14 cellular contexts compared by ENCODE assay signal in the genomic region with DNA sequence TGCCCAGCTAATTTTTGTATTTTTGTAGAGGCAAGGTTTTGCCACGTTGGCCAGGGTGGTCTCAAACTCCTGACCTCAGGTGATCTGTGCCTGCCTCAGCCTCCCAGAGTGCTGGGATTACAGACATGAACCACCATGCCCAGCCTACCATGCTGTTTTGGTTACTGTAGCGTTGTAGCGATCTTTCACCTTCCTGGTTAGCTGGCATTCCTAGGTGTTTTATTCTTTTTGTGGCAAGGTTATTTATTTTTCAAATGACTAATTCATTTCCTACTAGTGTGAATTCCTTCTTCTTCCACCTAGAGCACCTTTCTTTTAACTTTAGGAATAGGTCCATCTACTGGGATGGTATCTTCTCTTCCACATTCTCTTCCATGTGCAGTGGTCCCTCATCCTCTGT. TPM values are rescaled to one million over a fixed set of nuclear protein-coding genes. Genes with fewer than 3 reads are reported as not detected.
DNase-seq lines count a peak whose midpoint lies in the region; ATAC-seq and TF ChIP-seq lines count a peak whose summit lies in the region.
"Had no signal": no experiment of that assay in that cellular context is flagged by ENCODE, and none has a peak within 500 bp of the region (broad histone marks: within the 10 kb centered on the region; RNA-seq: fewer than 3 reads in every experiment).

No MANE protein-coding gene starts in this region.

- H3K27me3 ChIP-seq in mammary epithelial cell (ENCODE audit: insufficient read depth, low read length): no peaks in the 10 kb centered on the region
- no peaks in the 10 kb centered on the region for H3K27me3 ChIP-seq in kidney epithelial cell (ENCODE audit: control insufficient read depth, insufficient read depth, low read length)

- no peaks in the 10 kb centered on the region for H3K27me3 Mint-ChIP-seq in MCF 10A (ENCODE audit: insufficient read depth, unreplicated experiment)

- no peak overlapping the region for H3K27ac Mint-ChIP-seq in MCF 10A (ENCODE audit: low read depth, unreplicated experiment)
- H3K27ac Mint-ChIP-seq: CD14-positive monocyte had no signal

- no TSS peak for BruUV-seq in mammary epithelial cell (replicated peaks; lab: Mats Ljungman, UMichigan)
- BruUV-seq in MCF 10A (replicated peaks; lab: Mats Ljungman, UMichigan): no TSS peak

- DNase-seq in mammary epithelial cell (peak; percentile 24), MCF 10A (ENCODE audit: unreplicated experiment) (no peak), epithelial cell of esophagus (ENCODE audit: low read depth) (peak; percentile 50), kidney epithelial cell (ENCODE audit: low read depth) (peak; percentile 4), NCI-H2171 (lab: John Stamatoyannopoulos, UW) (no peak), NCI-H2081 treated with DMSO at 0.1 percent for 48 hours (lab: John Stamatoyannopoulos, UW) (no peak)
- DNase-seq: Caco-2; CD8-positive, alpha-beta T cell; GOT3 had no signal

- no peaks in the 10 kb centered on the region for H3K36me3 Mint-ChIP-seq in MCF 10A (ENCODE audit: insufficient read depth, unreplicated experiment)

- H3K9me3 ChIP-seq in mammary epithelial cell (replicated peaks; ENCODE audit: insufficient read depth, low read length): no peaks in the 10 kb centered on the region
- H3K9me3 ChIP-seq: Caco-2, HAP-1 had no signal

- intact Hi-C loops in mammary epithelial cell (cut with micrococcal nuclease): no loop called here
- intact Hi-C loops in MCF 10A (cut with micrococcal nuclease): no loop called here

- no peak overlapping the region for H3K9ac ChIP-seq in mammary epithelial cell (ENCODE audit: insufficient read depth, low read length)

- no peak overlapping the region for H3K4me2 ChIP-seq in mammary epithelial cell (ENCODE audit: insufficient read depth, low read depth, low read length)

- no peaks in the 10 kb centered on the region for H4K20me1 ChIP-seq in mammary epithelial cell (ENCODE audit: insufficient read depth, low read length)

- H3K79me2 ChIP-seq in mammary epithelial cell (ENCODE audit: insufficient read depth, low read length): no peaks in the 10 kb centered on the region

- H3K27ac ChIP-seq in mammary epithelial cell (ENCODE audit: insufficient read depth, low read depth, low read length): no peak overlapping the region
- H3K27ac ChIP-seq: 22Rv1 had no signal

- 90% methylated on average over 3 of the region's 3 CpGs for WGBS in mammary epithelial cell (ENCODE audit: low coverage, missing lambda C conversion rate)

- no peaks in the 10 kb centered on the region for H3K9me3 Mint-ChIP-seq in MCF 10A (ENCODE audit: unreplicated experiment)

- TF ChIP-seq CTCF in mammary epithelial cell (conservative IDR thresholded peaks at IDR 0.05 in 1 of 2, IDR thresholded peaks at IDR 0.05 in 1 of 2; ENCODE audit: extremely low read depth in 1 of 2, insufficient read depth in 1 of 2, low read depth in 1 of 2, low read length in 2 of 2) (no peak), MCF 10A (IDR thresholded peaks at IDR 0.05; ENCODE audit: unreplicated experiment) (no peak), epithelial cell of esophagus (IDR thresholded peaks at IDR 0.05; ENCODE audit: insufficient read depth, low read depth, low read length, missing control alignments) (no peak), kidney epithelial cell (IDR thresholded peaks at IDR 0.05; ENCODE audit: insufficient read depth, low read length, poor library complexity, severe bottlenecking) (no peak)

- H3K4me3 ChIP-seq in mammary epithelial cell (replicated peaks in 1 of 3; ENCODE audit: insufficient read depth in 1 of 3, low read depth in 2 of 3, low read length in 3 of 3) (no peak overlapping the region), epithelial cell of esophagus (ENCODE audit: low read length) (no peak overlapping the region), kidney epithelial cell (ENCODE audit: low read depth, low read length) (no peak overlapping the region)
- H3K4me3 ChIP-seq: HAP-1 had no signal

- no peaks in the 10 kb centered on the region for H3K36me3 ChIP-seq in mammary epithelial cell (ENCODE audit: insufficient read depth, low read length)
- no peaks in the 10 kb centered on the region for H3K36me3 ChIP-seq in kidney epithelial cell (ENCODE audit: control insufficient read depth, insufficient read depth, low read length)

- H3K4me1 Mint-ChIP-seq in MCF 10A (ENCODE audit: insufficient read depth, unreplicated experiment): no peaks in the 10 kb centered on the region
- H3K4me1 Mint-ChIP-seq: CD14-positive monocyte had no signal

- no peaks in the 10 kb centered on the region for H3K4me1 ChIP-seq in mammary epithelial cell (ENCODE audit: insufficient read depth, low read length)
- H3K4me1 ChIP-seq: Caco-2 had no signal

- ATAC-seq in GM19035 (IDR thresholded peaks at IDR 0.05; ENCODE audit: unreplicated experiment) (no peak), GM19395 (IDR thresholded peaks at IDR 0.05; ENCODE audit: unreplicated experiment) (no peak)
- ATAC-seq: CD8-positive, alpha-beta T cell had no signal

- POLR2A ChIA-PET in MCF 10A (lab: Yijun Ruan, JAX): interaction anchor here (1.0 kb wide), 1 partner anchor 59 kb away, joined by 3 read pairs; no protein-coding TSS in a partner anchor

- no peak overlapping the region for H2AFZ ChIP-seq in mammary epithelial cell (ENCODE audit: low read depth, low read length)

- CTCF ChIA-PET in mammary epithelial cell (lab: Charles Lee; ENCODE audit: low non-redundant PET): no interaction called here
- CTCF ChIA-PET in MCF 10A (lab: Yijun Ruan, JAX): no interaction called here

- in situ Hi-C loops in mammary epithelial cell (cut with MboI; ENCODE audit: low sequenced_read_pairs in 2 of 2): no loop called here

- dilution Hi-C loops in mammary epithelial cell (cut with HindIII; ENCODE audit: low sequenced_read_pairs): no loop called here

- H3K4me3 Mint-ChIP-seq in MCF 10A (ENCODE audit: unreplicated experiment): no peak overlapping the region
- H3K4me3 Mint-ChIP-seq: CD14-positive monocyte; CD8-positive, alpha-beta T cell had no signal

RNA-seq across cellular contexts. Expression of gene TMEM200B, which starts 29.3 kb away (rescaled TPM):
- total RNA-seq in mammary epithelial cell (under 1 TPM in 1 of 2 donors, not detected in 1; 0.33 TPM), MCF 10A (2022) (not detected in 2 replicates), kidney epithelial cell (2.1 and 2.9 TPM in 2 replicates)
- 0.25 TPM for polyA plus RNA-seq in mammary epithelial cell
- not detected for polyA minus RNA-seq in mammary epithelial cell
- total RNA-seq: CD8-positive, alpha-beta T cell had no signal
- polyA plus RNA-seq: CD14-positive monocyte had no signal

Comparison
In these comparisons a context has a peak if more than half of its experiments do, and no peak if none do; other contexts are left out.
1. DNase-seq: peak in mammary epithelial cell (single experiment), epithelial cell of esophagus (single experiment) and kidney epithelial cell (single experiment); none in MCF 10A (single experiment), NCI-H2171 (single experiment) and NCI-H2081 treated with DMSO at 0.1 percent for 48 hours (single experiment).